In genomic region chr15:100597862-100598261, GRCh38 we compare ENCODE assay signal across 2 cellular contexts.
TF ChIP-seq lines count a peak whose summit lies in the region.

No MANE protein-coding gene starts in this region.

TF ChIP-seq in GM12878, 131 proteins besides CTCF, POLR2A, EP300 and RAD21:
- TF ChIP-seq RB1 (IDR thresholded peaks at IDR 0.05; ENCODE audit: borderline replicate concordance) (no peak), RUNX3 (IDR thresholded peaks at IDR 0.05; ENCODE audit: low read length) (no peak), HDAC6 (IDR thresholded peaks at IDR 0.05; ENCODE audit: unreplicated experiment) (no peak), SMAD1 (IDR thresholded peaks at IDR 0.05; ENCODE audit: low read depth, partially characterized antibody) (no peak), MEF2B (IDR thresholded peaks at IDR 0.05; ENCODE audit: partially characterized antibody, poor library complexity, severe bottlenecking) (no peak), KLF5 (IDR thresholded peaks at IDR 0.05; ENCODE audit: partially characterized antibody) (no peak), HDAC2 (IDR thresholded peaks at IDR 0.05) (no peak), ETV6 (conservative IDR thresholded peaks at IDR 0.05 in 1 of 2, IDR thresholded peaks at IDR 0.05 in 1 of 2; ENCODE audit: borderline replicate concordance in 1 of 2, low read depth in 1 of 2) (no peak), ASH2L (IDR thresholded peaks at IDR 0.05; ENCODE audit: borderline replicate concordance, low read depth) (no peak), EGR1 (IDR thresholded peaks at IDR 0.05; ENCODE audit: borderline replicate concordance in 1 of 2, low read depth in 2 of 2, low read length in 2 of 2) (no peak), BMI1 (IDR thresholded peaks at IDR 0.05; ENCODE audit: borderline replicate concordance) (no peak), ZNF24 (IDR thresholded peaks at IDR 0.05) (no peak), TCF3 (IDR thresholded peaks at IDR 0.05; ENCODE audit: borderline replicate concordance, insufficient read depth, low read depth, low read length) (no peak), ZNF207 (IDR thresholded peaks at IDR 0.05; ENCODE audit: borderline replicate concordance) (no peak), PAX8 (IDR thresholded peaks at IDR 0.05) (no peak), CREM (IDR thresholded peaks at IDR 0.05; ENCODE audit: low read depth) (no peak)
- TF ChIP-seq, protein P1, sequence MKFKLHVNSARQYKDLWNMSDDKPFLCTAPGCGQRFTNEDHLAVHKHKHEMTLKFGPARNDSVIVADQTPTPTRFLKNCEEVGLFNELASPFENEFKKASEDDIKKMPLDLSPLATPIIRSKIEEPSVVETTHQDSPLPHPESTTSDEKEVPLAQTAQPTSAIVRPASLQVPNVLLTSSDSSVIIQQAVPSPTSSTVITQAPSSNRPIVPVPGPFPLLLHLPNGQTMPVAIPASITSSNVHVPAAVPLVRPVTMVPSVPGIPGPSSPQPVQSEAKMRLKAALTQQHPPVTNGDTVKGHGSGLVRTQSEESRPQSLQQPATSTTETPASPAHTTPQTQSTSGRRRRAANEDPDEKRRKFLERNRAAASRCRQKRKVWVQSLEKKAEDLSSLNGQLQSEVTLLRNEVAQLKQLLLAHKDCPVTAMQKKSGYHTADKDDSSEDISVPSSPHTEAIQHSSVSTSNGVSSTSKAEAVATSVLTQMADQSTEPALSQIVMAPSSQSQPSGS (IDR thresholded peaks at IDR 0.05; ENCODE audit: low read length): no peak
- TF ChIP-seq, protein P2, sequence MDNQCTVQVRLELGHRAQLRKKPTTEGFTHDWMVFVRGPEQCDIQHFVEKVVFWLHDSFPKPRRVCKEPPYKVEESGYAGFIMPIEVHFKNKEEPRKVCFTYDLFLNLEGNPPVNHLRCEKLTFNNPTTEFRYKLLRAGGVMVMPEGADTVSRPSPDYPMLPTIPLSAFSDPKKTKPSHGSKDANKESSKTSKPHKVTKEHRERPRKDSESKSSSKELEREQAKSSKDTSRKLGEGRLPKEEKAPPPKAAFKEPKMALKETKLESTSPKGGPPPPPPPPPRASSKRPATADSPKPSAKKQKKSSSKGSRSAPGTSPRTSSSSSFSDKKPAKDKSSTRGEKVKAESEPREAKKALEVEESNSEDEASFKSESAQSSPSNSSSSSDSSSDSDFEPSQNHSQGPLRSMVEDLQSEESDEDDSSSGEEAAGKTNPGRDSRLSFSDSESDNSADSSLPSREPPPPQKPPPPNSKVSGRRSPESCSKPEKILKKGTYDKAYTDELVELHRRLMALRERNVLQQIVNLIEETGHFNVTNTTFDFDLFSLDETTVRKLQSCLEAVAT (IDR thresholded peaks at IDR 0.05): no peak
TF ChIP-seq in GM12878: peak in this region for 0.

TF ChIP-seq in GM23338, 12 proteins besides CTCF, POLR2A, EP300 and RAD21:
- TF ChIP-seq ZNF331 (CRISPR knock-in tag; IDR thresholded peaks at IDR 0.05; ENCODE audit: low read depth) (no peak), STAT1 (IDR thresholded peaks at IDR 0.05; ENCODE audit: unreplicated experiment) (no peak), ETS1 (IDR thresholded peaks at IDR 0.05) (no peak), EZH2phosphoT487 (IDR thresholded peaks at IDR 0.05; ENCODE audit: unreplicated experiment) (no peak), CREB1 (CRISPR knock-in tag; IDR thresholded peaks at IDR 0.05; ENCODE audit: low read depth) (no peak), POLR2AphosphoS5 (IDR thresholded peaks at IDR 0.05; ENCODE audit: low read depth) (no peak), JUNB (IDR thresholded peaks at IDR 0.05; ENCODE audit: unreplicated experiment) (no peak), ZNF114 (CRISPR knock-in tag; IDR thresholded peaks at IDR 0.05) (no peak), EZH2 (IDR thresholded peaks at IDR 0.05; ENCODE audit: low read depth, unreplicated experiment) (no peak), NANOG (IDR thresholded peaks at IDR 0.05; ENCODE audit: borderline replicate concordance) (no peak)
- TF ChIP-seq, protein P3, sequence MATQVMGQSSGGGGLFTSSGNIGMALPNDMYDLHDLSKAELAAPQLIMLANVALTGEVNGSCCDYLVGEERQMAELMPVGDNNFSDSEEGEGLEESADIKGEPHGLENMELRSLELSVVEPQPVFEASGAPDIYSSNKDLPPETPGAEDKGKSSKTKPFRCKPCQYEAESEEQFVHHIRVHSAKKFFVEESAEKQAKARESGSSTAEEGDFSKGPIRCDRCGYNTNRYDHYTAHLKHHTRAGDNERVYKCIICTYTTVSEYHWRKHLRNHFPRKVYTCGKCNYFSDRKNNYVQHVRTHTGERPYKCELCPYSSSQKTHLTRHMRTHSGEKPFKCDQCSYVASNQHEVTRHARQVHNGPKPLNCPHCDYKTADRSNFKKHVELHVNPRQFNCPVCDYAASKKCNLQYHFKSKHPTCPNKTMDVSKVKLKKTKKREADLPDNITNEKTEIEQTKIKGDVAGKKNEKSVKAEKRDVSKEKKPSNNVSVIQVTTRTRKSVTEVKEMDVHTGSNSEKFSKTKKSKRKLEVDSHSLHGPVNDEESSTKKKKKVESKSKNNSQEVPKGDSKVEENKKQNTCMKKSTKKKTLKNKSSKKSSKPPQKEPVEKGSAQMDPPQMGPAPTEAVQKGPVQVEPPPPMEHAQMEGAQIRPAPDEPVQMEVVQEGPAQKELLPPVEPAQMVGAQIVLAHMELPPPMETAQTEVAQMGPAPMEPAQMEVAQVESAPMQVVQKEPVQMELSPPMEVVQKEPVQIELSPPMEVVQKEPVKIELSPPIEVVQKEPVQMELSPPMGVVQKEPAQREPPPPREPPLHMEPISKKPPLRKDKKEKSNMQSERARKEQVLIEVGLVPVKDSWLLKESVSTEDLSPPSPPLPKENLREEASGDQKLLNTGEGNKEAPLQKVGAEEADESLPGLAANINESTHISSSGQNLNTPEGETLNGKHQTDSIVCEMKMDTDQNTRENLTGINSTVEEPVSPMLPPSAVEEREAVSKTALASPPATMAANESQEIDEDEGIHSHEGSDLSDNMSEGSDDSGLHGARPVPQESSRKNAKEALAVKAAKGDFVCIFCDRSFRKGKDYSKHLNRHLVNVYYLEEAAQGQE (IDR thresholded peaks at IDR 0.05; ENCODE audit: unreplicated experiment): no peak
- TF ChIP-seq, protein P4, sequence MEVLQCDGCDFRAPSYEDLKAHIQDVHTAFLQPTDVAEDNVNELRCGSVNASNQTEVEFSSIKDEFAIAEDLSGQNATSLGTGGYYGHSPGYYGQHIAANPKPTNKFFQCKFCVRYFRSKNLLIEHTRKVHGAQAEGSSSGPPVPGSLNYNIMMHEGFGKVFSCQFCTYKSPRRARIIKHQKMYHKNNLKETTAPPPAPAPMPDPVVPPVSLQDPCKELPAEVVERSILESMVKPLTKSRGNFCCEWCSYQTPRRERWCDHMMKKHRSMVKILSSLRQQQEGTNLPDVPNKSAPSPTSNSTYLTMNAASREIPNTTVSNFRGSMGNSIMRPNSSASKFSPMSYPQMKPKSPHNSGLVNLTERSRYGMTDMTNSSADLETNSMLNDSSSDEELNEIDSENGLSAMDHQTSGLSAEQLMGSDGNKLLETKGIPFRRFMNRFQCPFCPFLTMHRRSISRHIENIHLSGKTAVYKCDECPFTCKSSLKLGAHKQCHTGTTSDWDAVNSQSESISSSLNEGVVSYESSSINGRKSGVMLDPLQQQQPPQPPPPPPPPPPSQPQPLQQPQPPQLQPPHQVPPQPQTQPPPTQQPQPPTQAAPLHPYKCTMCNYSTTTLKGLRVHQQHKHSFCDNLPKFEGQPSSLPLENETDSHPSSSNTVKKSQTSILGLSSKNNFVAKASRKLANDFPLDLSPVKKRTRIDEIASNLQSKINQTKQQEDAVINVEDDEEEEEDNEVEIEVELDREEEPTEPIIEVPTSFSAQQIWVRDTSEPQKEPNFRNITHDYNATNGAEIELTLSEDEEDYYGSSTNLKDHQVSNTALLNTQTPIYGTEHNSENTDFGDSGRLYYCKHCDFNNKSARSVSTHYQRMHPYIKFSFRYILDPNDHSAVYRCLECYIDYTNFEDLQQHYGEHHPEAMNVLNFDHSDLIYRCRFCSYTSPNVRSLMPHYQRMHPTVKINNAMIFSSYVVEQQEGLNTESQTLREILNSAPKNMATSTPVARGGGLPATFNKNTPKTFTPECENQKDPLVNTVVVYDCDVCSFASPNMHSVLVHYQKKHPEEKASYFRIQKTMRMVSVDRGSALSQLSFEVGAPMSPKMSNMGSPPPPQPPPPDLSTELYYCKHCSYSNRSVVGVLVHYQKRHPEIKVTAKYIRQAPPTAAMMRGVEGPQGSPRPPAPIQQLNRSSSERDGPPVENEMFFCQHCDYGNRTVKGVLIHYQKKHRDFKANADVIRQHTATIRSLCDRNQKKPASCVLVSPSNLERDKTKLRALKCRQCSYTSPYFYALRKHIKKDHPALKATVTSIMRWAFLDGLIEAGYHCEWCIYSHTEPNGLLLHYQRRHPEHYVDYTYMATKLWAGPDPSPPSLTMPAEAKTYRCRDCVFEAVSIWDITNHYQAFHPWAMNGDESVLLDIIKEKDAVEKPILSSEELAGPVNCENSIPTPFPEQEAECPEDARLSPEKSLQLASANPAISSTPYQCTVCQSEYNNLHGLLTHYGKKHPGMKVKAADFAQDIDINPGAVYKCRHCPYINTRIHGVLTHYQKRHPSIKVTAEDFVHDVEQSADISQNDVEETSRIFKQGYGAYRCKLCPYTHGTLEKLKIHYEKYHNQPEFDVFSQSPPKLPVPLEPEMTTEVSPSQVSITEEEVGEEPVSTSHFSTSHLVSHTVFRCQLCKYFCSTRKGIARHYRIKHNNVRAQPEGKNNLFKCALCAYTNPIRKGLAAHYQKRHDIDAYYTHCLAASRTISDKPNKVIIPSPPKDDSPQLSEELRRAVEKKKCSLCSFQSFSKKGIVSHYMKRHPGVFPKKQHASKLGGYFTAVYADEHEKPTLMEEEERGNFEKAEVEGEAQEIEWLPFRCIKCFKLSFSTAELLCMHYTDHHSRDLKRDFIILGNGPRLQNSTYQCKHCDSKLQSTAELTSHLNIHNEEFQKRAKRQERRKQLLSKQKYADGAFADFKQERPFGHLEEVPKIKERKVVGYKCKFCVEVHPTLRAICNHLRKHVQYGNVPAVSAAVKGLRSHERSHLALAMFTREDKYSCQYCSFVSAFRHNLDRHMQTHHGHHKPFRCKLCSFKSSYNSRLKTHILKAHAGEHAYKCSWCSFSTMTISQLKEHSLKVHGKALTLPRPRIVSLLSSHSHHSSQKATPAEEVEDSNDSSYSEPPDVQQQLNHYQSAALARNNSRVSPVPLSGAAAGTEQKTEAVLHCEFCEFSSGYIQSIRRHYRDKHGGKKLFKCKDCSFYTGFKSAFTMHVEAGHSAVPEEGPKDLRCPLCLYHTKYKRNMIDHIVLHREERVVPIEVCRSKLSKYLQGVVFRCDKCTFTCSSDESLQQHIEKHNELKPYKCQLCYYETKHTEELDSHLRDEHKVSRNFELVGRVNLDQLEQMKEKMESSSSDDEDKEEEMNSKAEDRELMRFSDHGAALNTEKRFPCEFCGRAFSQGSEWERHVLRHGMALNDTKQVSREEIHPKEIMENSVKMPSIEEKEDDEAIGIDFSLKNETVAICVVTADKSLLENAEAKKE (CRISPR knock-in tag; IDR thresholded peaks at IDR 0.05): no peak
